ENCODE assay signal across 22 cellular contexts in genomic region chr16:19688396-19689024, GRCh38. TPM values are rescaled to one million over a fixed set of nuclear protein-coding genes. Genes with fewer than 3 reads are reported as not detected.
DNase-seq lines count a peak whose midpoint lies in the region; ATAC-seq, FAIRE-seq and TF ChIP-seq lines count a peak whose summit lies in the region.
"Had no signal": no experiment of that assay in that cellular context is flagged by ENCODE, and none has a peak within 500 bp of the region (broad histone marks: within the 10 kb centered on the region; RNA-seq: fewer than 3 reads in every experiment).

No MANE protein-coding gene starts in this region.

- peak; percentile 78 for ATAC-seq in sciatic nerve
- ATAC-seq: activated CD8-positive, alpha-beta T cell treated with anti-CD3 and anti-CD28 coated beads, Interleukin-2, amount 10 ng/mL, durations not matched to agents 7 days and 5 days; gastroesophageal sphincter had no signal

- no peaks in the 10 kb centered on the region for H3K27me3 Mint-ChIP-seq in T-helper 1 cell treated with Interleukin-12 subunit alpha and Interleukin-12 subunit beta and Interleukin-4 antibody, amounts not matched to agents 30 μg/mL and 1 μg/mL, for 36 hours (ENCODE audit: low read depth)
- H3K27me3 Mint-ChIP-seq: activated T-cell treated with anti-CD3 and anti-CD28 coated beads, Interleukin-2, amount 50 U/mL, for 24 hours; B cell had no signal

- H3K4me3 Mint-ChIP-seq in T-helper 1 cell treated with Interleukin-12 subunit alpha and Interleukin-12 subunit beta and Interleukin-4 antibody, amounts not matched to agents 30 μg/mL and 1 μg/mL, for 36 hours = no peak overlapping the region
- H3K4me3 Mint-ChIP-seq: activated CD8-positive, alpha-beta T cell treated with anti-CD3 and anti-CD28 coated beads, Interleukin-2, amount 10 ng/mL, durations not matched to agents 7 days and 5 days; activated T-cell treated with anti-CD3 and anti-CD28 coated beads, Interleukin-2, amount 50 U/mL, for 24 hours; B cell had no signal

- no peak for TF ChIP-seq POLR2A in H54 (IDR thresholded peaks at IDR 0.05; ENCODE audit: low read depth, low read length)
- TF ChIP-seq POLR2A in GM12891 (IDR thresholded peaks at IDR 0.05; ENCODE audit: low read depth, low read length) = no peak

- H3K27ac Mint-ChIP-seq in T-helper 1 cell treated with Interleukin-12 subunit alpha and Interleukin-12 subunit beta and Interleukin-4 antibody, amounts not matched to agents 30 μg/mL and 1 μg/mL, for 36 hours = peak overlapping the region; percentile 3
- H3K27ac Mint-ChIP-seq: activated CD8-positive, alpha-beta T cell treated with anti-CD3 and anti-CD28 coated beads, Interleukin-2, amount 10 ng/mL, durations not matched to agents 7 days and 5 days; B cell had no signal

- peaks cover 33% of the 10 kb centered on the region for H3K36me3 Mint-ChIP-seq in T-helper 1 cell treated with Interleukin-12 subunit alpha and Interleukin-12 subunit beta and Interleukin-4 antibody, amounts not matched to agents 30 μg/mL and 1 μg/mL, for 36 hours (ENCODE audit: low read depth)

- intact Hi-C loops in sciatic nerve (cut with DNase I) = no loop called here

- FAIRE-seq in H54 (lab: Jason Lieb, UNC) (no peak), GM12891 (lab: Jason Lieb, UNC) (no peak)
- FAIRE-seq: bronchial epithelial cell had no signal

- no peak for DNase-seq in T-helper 1 cell
- peak; percentile 37 for DNase-seq in NCI-H82 treated with DMSO at 0.1 percent for 48 hours (lab: John Stamatoyannopoulos, UW; ENCODE audit: unreplicated experiment)
- peak; percentile 65 for DNase-seq in fibroblast of peridontal ligament (ENCODE audit: extremely low read depth)
- DNase-seq in sciatic nerve (ENCODE audit: low spot score) = no peak
- no peak for DNase-seq in OCI-M1 (lab: John Stamatoyannopoulos, UW)
- no peak for DNase-seq in H54 (ENCODE audit: insufficient read length, low spot score)
- DNase-seq in GM12891 (ENCODE audit: insufficient read length, low spot score) = no peak
- DNase-seq: 8988T; activated CD8-positive, alpha-beta T cell treated with anti-CD3 and anti-CD28 coated beads, Interleukin-2, amount 10 ng/mL, durations not matched to agents 7 days and 5 days; activated T-cell treated with anti-CD3 and anti-CD28 coated beads, Interleukin-2, amount 50 U/mL, for 24 hours; Calu3; dermis blood vessel endothelial cell; EL; MM.1S; NCI-H187; NK-92 treated with Interleukin-12 subunit alpha and Interleukin-12 subunit beta, amount 100 ng/mL, for 24 hours; retina; tibial artery had no signal

- H3K4me1 Mint-ChIP-seq in T-helper 1 cell treated with Interleukin-12 subunit alpha and Interleukin-12 subunit beta and Interleukin-4 antibody, amounts not matched to agents 30 μg/mL and 1 μg/mL, for 36 hours (ENCODE audit: low read depth) = peaks cover 16% of the 10 kb centered on the region
- H3K4me1 Mint-ChIP-seq: B cell had no signal

- peaks cover 7% of the 10 kb centered on the region for H3K9me3 Mint-ChIP-seq in T-helper 1 cell treated with Interleukin-12 subunit alpha and Interleukin-12 subunit beta and Interleukin-4 antibody, amounts not matched to agents 30 μg/mL and 1 μg/mL, for 36 hours

TF ChIP-seq in GM12891, 5 proteins besides CTCF, POLR2A, EP300 and RAD21:
- TF ChIP-seq POLR2AphosphoS5 (IDR thresholded peaks at IDR 0.05; ENCODE audit: low read depth, low read length) (no peak), POU2F2 (IDR thresholded peaks at IDR 0.05; ENCODE audit: low read depth, low read length) (no peak), TAF1 (IDR thresholded peaks at IDR 0.05; ENCODE audit: low read depth, low read length) (no peak), PAX5 (IDR thresholded peaks at IDR 0.05; ENCODE audit: insufficient read depth, low read length, severe bottlenecking) (no peak), SPI1 (IDR thresholded peaks at IDR 0.05; ENCODE audit: low read depth, low read length) (no peak)

RNA-seq across cellular contexts. Expression of gene KNOP1, which starts 29.5 kb away (rescaled TPM):
- 19.2 TPM for total RNA-seq in sciatic nerve
- polyA plus RNA-seq in GM12891 (2012; ENCODE audit: low read depth, missing spikeins) = 17.7 TPM

RNA-seq across cellular contexts. Expression of gene IQCK, which starts 29.6 kb away (rescaled TPM):
- 24.5 TPM for total RNA-seq in sciatic nerve
- 1.0 TPM for polyA plus RNA-seq in GM12891 (2012; ENCODE audit: low read depth, missing spikeins)

Comparison
In these comparisons a context has a peak if more than half of its experiments do, and no peak if none do; other contexts are left out.
1. DNase-seq: peak in NCI-H82 treated with DMSO at 0.1 percent for 48 hours (single experiment) and fibroblast of peridontal ligament (single experiment); none in T-helper 1 cell (0 of 5), sciatic nerve (single experiment), OCI-M1 (single experiment), H54 (single experiment) and GM12891 (single experiment).